ENCODE assay signal across 1 cellular context in the genomic region with DNA sequence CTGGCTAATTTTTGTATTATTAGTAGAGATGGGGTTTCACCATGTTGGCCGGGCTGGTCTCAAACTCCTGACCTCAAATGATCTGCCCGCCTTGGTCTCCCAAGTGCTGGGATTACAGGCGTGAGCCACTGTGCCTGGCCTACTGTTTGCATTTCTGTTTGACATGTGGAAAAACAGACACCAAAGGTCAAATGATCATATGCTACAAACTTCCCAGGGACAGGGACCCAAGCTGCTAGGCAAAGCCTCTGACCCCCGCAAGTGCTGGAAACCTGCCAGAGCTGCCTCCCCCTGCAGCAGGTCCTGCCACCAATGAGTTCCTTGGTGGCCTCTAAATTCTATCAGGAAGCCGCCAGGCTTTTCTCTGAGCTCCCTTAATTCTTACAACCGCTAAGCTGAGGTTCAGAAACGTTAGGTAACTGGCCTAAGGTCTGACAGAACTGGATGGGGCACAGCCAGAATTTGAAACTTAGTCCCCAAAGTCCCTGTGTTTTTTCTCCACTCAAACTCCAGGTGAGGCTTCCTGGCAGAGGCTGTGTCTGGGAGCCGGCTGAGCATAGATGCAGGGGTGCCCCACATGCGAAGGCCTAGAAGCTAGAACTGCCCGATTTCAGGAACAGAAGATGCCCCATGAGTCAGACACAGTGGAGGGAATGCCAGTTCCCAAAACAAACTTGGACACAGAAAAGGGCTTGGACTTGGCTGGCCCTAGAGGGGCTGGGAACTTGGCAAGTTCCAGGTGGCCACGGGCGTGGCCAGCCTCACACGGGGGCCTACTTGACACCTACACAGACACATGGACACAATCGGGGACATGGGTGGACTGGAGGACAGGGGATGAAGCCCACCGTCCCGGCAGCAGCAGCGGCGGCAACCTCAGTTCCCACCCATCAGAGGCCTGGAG.
TF ChIP-seq lines count a peak whose summit lies in the region.

No MANE protein-coding gene starts in this region.

TF ChIP-seq in HepG2, 621 proteins besides CTCF, POLR2A, EP300 and RAD21 (continued from another document and continues in another):
- TF ChIP-seq, protein P1, sequence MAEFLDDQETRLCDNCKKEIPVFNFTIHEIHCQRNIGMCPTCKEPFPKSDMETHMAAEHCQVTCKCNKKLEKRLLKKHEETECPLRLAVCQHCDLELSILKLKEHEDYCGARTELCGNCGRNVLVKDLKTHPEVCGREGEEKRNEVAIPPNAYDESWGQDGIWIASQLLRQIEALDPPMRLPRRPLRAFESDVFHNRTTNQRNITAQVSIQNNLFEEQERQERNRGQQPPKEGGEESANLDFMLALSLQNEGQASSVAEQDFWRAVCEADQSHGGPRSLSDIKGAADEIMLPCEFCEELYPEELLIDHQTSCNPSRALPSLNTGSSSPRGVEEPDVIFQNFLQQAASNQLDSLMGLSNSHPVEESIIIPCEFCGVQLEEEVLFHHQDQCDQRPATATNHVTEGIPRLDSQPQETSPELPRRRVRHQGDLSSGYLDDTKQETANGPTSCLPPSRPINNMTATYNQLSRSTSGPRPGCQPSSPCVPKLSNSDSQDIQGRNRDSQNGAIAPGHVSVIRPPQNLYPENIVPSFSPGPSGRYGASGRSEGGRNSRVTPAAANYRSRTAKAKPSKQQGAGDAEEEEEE (CRISPR knock-in tag; IDR thresholded peaks at IDR 0.05; ENCODE audit: borderline replicate concordance) = no peak
- TF ChIP-seq SALL2 (CRISPR knock-in tag; IDR thresholded peaks at IDR 0.05) (no peak), ZNF879 (CRISPR knock-in tag; IDR thresholded peaks at IDR 0.05) (no peak), TBX3 (IDR thresholded peaks at IDR 0.05; ENCODE audit: borderline replicate concordance) (peak; percentile 43; the same call in 1 of the 2 replicates), YEATS4 (CRISPR knock-in tag; IDR thresholded peaks at IDR 0.05; ENCODE audit: borderline replicate concordance) (no peak), HOXD1 (CRISPR knock-in tag; IDR thresholded peaks at IDR 0.05) (no peak), ASH2L (IDR thresholded peaks at IDR 0.05; ENCODE audit: insufficient read length, low read depth, low read length) (no peak), TSC22D2 (CRISPR knock-in tag; IDR thresholded peaks at IDR 0.05; ENCODE audit: borderline replicate concordance) (no peak), SIX1 (CRISPR knock-in tag; IDR thresholded peaks at IDR 0.05; ENCODE audit: borderline replicate concordance) (peak; percentile 48; the same call in 1 of the 2 replicates), MIER2 (CRISPR knock-in tag; IDR thresholded peaks at IDR 0.05) (no peak; the same call in 1 of the 2 replicates), GZF1 (CRISPR knock-in tag; IDR thresholded peaks at IDR 0.05) (no peak), CAMTA2 (CRISPR knock-in tag; IDR thresholded peaks at IDR 0.05; ENCODE audit: borderline replicate concordance) (no peak), ZNF292 (CRISPR knock-in tag; IDR thresholded peaks at IDR 0.05; ENCODE audit: borderline replicate concordance, low read depth) (peak; percentile 93), IRX3 (CRISPR knock-in tag; IDR thresholded peaks at IDR 0.05; ENCODE audit: borderline replicate concordance, low read depth) (no peak), TCF7L2 (IDR thresholded peaks at IDR 0.05; ENCODE audit: low read depth, low read length) (no peak), ZNF546 (CRISPR knock-in tag; conservative IDR thresholded peaks at IDR 0.05) (no peak), PHF8 (CRISPR knock-in tag; IDR thresholded peaks at IDR 0.05) (peak; percentile 28; the same call in 1 of the 2 replicates), ZNF556 (CRISPR knock-in tag; IDR thresholded peaks at IDR 0.05; ENCODE audit: borderline replicate concordance) (no peak), FOXC1 (CRISPR knock-in tag; IDR thresholded peaks at IDR 0.05; ENCODE audit: borderline replicate concordance) (no peak), KAT2B (IDR thresholded peaks at IDR 0.05; ENCODE audit: borderline replicate concordance, low read depth, low read length) (no peak), STAT5B (CRISPR knock-in tag; IDR thresholded peaks at IDR 0.05) (no peak), ZNF337 (CRISPR knock-in tag; IDR thresholded peaks at IDR 0.05; ENCODE audit: borderline replicate concordance, low read depth) (no peak), TCF7 (IDR thresholded peaks at IDR 0.05; ENCODE audit: low read depth) (no peak), ZSCAN31 (CRISPR knock-in tag; IDR thresholded peaks at IDR 0.05; ENCODE audit: low read depth) (peak; percentile 71; the same call in 1 of the 2 replicates), MTF2 (CRISPR knock-in tag; IDR thresholded peaks at IDR 0.05; ENCODE audit: borderline replicate concordance) (no peak), ZNF709 (CRISPR knock-in tag; IDR thresholded peaks at IDR 0.05) (no peak), JUNB (CRISPR knock-in tag; IDR thresholded peaks at IDR 0.05; ENCODE audit: borderline replicate concordance) (no peak), HOXA5 (CRISPR knock-in tag; IDR thresholded peaks at IDR 0.05) (no peak), ZFP36L1 (CRISPR knock-in tag; IDR thresholded peaks at IDR 0.05) (0 out of 2 replicates have a peak, but pooled peaks have one; percentile 46), ZNF253 (CRISPR knock-in tag; IDR thresholded peaks at IDR 0.05; ENCODE audit: borderline replicate concordance) (no peak), ZNF747 (CRISPR knock-in tag; IDR thresholded peaks at IDR 0.05; ENCODE audit: borderline replicate concordance) (0 out of 2 replicates have a peak, but pooled peaks have one; percentile 23), EED (CRISPR knock-in tag; IDR thresholded peaks at IDR 0.05) (no peak), ZNF781 (CRISPR knock-in tag; IDR thresholded peaks at IDR 0.05; ENCODE audit: borderline replicate concordance, not compliant biosample characterization) (no peak), ZNF383 (CRISPR knock-in tag; IDR thresholded peaks at IDR 0.05; ENCODE audit: borderline replicate concordance) (no peak), ZNF552 (CRISPR knock-in tag; IDR thresholded peaks at IDR 0.05; ENCODE audit: borderline replicate concordance) (0 out of 2 replicates have a peak, but pooled peaks have one; percentile 27)
- TF ChIP-seq, protein P2, sequence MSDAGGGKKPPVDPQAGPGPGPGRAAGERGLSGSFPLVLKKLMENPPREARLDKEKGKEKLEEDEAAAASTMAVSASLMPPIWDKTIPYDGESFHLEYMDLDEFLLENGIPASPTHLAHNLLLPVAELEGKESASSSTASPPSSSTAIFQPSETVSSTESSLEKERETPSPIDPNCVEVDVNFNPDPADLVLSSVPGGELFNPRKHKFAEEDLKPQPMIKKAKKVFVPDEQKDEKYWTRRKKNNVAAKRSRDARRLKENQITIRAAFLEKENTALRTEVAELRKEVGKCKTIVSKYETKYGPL (CRISPR knock-in tag; IDR thresholded peaks at IDR 0.05) = no peak
- TF ChIP-seq, protein P3, sequence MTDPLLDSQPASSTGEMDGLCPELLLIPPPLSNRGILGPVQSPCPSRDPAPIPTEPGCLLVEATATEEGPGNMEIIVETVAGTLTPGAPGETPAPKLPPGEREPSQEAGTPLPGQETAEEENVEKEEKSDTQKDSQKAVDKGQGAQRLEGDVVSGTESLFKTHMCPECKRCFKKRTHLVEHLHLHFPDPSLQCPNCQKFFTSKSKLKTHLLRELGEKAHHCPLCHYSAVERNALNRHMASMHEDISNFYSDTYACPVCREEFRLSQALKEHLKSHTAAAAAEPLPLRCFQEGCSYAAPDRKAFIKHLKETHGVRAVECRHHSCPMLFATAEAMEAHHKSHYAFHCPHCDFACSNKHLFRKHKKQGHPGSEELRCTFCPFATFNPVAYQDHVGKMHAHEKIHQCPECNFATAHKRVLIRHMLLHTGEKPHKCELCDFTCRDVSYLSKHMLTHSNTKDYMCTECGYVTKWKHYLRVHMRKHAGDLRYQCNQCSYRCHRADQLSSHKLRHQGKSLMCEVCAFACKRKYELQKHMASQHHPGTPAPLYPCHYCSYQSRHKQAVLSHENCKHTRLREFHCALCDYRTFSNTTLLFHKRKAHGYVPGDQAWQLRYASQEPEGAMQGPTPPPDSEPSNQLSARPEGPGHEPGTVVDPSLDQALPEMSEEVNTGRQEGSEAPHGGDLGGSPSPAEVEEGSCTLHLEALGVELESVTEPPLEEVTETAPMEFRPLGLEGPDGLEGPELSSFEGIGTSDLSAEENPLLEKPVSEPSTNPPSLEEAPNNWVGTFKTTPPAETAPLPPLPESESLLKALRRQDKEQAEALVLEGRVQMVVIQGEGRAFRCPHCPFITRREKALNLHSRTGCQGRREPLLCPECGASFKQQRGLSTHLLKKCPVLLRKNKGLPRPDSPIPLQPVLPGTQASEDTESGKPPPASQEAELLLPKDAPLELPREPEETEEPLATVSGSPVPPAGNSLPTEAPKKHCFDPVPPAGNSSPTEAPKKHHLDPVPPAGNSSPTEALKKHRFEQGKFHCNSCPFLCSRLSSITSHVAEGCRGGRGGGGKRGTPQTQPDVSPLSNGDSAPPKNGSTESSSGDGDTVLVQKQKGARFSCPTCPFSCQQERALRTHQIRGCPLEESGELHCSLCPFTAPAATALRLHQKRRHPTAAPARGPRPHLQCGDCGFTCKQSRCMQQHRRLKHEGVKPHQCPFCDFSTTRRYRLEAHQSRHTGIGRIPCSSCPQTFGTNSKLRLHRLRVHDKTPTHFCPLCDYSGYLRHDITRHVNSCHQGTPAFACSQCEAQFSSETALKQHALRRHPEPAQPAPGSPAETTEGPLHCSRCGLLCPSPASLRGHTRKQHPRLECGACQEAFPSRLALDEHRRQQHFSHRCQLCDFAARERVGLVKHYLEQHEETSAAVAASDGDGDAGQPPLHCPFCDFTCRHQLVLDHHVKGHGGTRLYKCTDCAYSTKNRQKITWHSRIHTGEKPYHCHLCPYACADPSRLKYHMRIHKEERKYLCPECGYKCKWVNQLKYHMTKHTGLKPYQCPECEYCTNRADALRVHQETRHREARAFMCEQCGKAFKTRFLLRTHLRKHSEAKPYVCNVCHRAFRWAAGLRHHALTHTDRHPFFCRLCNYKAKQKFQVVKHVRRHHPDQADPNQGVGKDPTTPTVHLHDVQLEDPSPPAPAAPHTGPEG (CRISPR knock-in tag; IDR thresholded peaks at IDR 0.05) = no peak
- TF ChIP-seq, protein P4, sequence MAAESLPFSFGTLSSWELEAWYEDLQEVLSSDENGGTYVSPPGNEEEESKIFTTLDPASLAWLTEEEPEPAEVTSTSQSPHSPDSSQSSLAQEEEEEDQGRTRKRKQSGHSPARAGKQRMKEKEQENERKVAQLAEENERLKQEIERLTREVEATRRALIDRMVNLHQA (CRISPR knock-in tag; IDR thresholded peaks at IDR 0.05) = no peak
- TF ChIP-seq, protein P5, sequence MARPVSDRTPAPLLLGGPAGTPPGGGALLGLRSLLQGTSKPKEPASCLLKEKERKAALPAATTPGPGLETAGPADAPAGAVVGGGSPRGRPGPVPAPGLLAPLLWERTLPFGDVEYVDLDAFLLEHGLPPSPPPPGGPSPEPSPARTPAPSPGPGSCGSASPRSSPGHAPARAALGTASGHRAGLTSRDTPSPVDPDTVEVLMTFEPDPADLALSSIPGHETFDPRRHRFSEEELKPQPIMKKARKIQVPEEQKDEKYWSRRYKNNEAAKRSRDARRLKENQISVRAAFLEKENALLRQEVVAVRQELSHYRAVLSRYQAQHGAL (CRISPR knock-in tag; IDR thresholded peaks at IDR 0.05; ENCODE audit: not compliant biosample characterization) = no peak
- TF ChIP-seq, protein P6, sequence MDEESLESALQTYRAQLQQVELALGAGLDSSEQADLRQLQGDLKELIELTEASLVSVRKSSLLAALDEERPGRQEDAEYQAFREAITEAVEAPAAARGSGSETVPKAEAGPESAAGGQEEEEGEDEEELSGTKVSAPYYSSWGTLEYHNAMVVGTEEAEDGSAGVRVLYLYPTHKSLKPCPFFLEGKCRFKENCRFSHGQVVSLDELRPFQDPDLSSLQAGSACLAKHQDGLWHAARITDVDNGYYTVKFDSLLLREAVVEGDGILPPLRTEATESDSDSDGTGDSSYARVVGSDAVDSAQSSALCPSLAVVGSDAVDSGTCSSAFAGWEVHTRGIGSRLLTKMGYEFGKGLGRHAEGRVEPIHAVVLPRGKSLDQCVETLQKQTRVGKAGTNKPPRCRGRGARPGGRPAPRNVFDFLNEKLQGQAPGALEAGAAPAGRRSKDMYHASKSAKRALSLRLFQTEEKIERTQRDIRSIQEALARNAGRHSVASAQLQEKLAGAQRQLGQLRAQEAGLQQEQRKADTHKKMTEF (CRISPR knock-in tag; IDR thresholded peaks at IDR 0.05) = peak; percentile 82
- TF ChIP-seq, protein P7, sequence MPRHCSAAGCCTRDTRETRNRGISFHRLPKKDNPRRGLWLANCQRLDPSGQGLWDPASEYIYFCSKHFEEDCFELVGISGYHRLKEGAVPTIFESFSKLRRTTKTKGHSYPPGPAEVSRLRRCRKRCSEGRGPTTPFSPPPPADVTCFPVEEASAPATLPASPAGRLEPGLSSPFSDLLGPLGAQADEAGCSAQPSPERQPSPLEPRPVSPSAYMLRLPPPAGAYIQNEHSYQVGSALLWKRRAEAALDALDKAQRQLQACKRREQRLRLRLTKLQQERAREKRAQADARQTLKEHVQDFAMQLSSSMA (CRISPR knock-in tag; IDR thresholded peaks at IDR 0.05) = no peak
- TF ChIP-seq, protein P8, sequence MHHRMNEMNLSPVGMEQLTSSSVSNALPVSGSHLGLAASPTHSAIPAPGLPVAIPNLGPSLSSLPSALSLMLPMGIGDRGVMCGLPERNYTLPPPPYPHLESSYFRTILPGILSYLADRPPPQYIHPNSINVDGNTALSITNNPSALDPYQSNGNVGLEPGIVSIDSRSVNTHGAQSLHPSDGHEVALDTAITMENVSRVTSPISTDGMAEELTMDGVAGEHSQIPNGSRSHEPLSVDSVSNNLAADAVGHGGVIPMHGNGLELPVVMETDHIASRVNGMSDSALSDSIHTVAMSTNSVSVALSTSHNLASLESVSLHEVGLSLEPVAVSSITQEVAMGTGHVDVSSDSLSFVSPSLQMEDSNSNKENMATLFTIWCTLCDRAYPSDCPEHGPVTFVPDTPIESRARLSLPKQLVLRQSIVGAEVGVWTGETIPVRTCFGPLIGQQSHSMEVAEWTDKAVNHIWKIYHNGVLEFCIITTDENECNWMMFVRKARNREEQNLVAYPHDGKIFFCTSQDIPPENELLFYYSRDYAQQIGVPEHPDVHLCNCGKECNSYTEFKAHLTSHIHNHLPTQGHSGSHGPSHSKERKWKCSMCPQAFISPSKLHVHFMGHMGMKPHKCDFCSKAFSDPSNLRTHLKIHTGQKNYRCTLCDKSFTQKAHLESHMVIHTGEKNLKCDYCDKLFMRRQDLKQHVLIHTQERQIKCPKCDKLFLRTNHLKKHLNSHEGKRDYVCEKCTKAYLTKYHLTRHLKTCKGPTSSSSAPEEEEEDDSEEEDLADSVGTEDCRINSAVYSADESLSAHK (CRISPR knock-in tag; IDR thresholded peaks at IDR 0.05; ENCODE audit: borderline replicate concordance) = no peak
- TF ChIP-seq, protein P9, sequence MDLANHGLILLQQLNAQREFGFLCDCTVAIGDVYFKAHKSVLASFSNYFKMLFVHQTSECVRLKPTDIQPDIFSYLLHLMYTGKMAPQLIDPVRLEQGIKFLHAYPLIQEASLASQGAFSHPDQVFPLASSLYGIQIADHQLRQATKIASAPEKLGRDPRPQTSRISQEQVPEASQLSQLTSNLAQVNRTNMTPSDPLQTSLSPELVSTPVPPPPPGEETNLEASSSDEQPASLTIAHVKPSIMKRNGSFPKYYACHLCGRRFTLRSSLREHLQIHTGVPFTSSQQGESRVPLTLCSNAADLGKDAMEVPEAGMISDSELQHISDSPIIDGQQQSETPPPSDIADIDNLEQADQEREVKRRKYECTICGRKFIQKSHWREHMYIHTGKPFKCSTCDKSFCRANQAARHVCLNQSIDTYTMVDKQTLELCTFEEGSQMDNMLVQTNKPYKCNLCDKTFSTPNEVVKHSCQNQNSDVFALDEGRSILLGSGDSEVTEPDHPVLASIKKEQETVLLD (CRISPR knock-in tag; IDR thresholded peaks at IDR 0.05; ENCODE audit: low read depth) = no peak
- TF ChIP-seq, protein P10, sequence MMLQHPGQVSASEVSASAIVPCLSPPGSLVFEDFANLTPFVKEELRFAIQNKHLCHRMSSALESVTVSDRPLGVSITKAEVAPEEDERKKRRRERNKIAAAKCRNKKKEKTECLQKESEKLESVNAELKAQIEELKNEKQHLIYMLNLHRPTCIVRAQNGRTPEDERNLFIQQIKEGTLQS (CRISPR knock-in tag; IDR thresholded peaks at IDR 0.05) = peak; percentile 34; the same call in 1 of the 2 replicates
